ENCODE assay signal across 15 cellular contexts in genomic region chr7:66769833-66770512, GRCh38. TPM values are rescaled to one million over a fixed set of nuclear protein-coding genes. Genes with fewer than 3 reads are reported as not detected.
DNase-seq lines count a peak whose midpoint lies in the region; ATAC-seq and TF ChIP-seq lines count a peak whose summit lies in the region.
"Had no signal": no experiment of that assay in that cellular context is flagged by ENCODE, and none has a peak within 500 bp of the region (broad histone marks: within the 10 kb centered on the region; RNA-seq: fewer than 3 reads in every experiment).

No MANE protein-coding gene starts in this region.

- no peaks in the 10 kb centered on the region for H3K9me3 Mint-ChIP-seq in activated T-cell treated with anti-CD3 and anti-CD28 coated beads, Interleukin-2, amount 50 U/mL, for 24 hours
- no peaks in the 10 kb centered on the region for H3K9me3 Mint-ChIP-seq in activated T-cell treated with anti-CD3 and anti-CD28 coated beads, Interleukin-2, amount 50 U/mL, for 4 hours

- H2AFZ ChIP-seq in OCI-LY7 (ENCODE audit: low read length), result no peak overlapping the region
- H2AFZ ChIP-seq in parathyroid adenoma, result no peak overlapping the region

- H3K36me3 Mint-ChIP-seq in activated T-cell treated with anti-CD3 and anti-CD28 coated beads, Interleukin-2, amount 50 U/mL, for 24 hours (ENCODE audit: low read depth), result peaks cover 36% of the 10 kb centered on the region
- H3K36me3 Mint-ChIP-seq in activated T-cell treated with anti-CD3 and anti-CD28 coated beads, Interleukin-2, amount 50 U/mL, for 4 hours (ENCODE audit: insufficient read depth), result peaks cover 29% of the 10 kb centered on the region

- TF ChIP-seq CTCF in OCI-LY7 (conservative IDR thresholded peaks at IDR 0.05; ENCODE audit: low read length), result peak; percentile 29; the same call in 1 of the 2 replicates
- no peak for TF ChIP-seq CTCF in fibroblast of mammary gland (conservative IDR thresholded peaks at IDR 0.05; ENCODE audit: control insufficient read depth, insufficient read depth, low read depth, low read length)
- TF ChIP-seq CTCF in parathyroid adenoma (IDR thresholded peaks at IDR 0.05), result no peak

- H3K4me3 ChIP-seq in OCI-LY7 (ENCODE audit: low read depth, low read length, poor library complexity, severe bottlenecking) (no peak overlapping the region), fibroblast of mammary gland (ENCODE audit: control insufficient read depth, low read depth, low read length) (no peak overlapping the region), parathyroid adenoma (ENCODE audit: low read depth, low read length) (no peak overlapping the region)
- H3K4me3 ChIP-seq: adrenal gland, Peyer's patch had no signal

- peaks cover 45% of the 10 kb centered on the region for H3K4me1 Mint-ChIP-seq in activated T-cell treated with anti-CD3 and anti-CD28 coated beads, Interleukin-2, amount 50 U/mL, for 24 hours (ENCODE audit: low read depth)
- peaks cover 42% of the 10 kb centered on the region for H3K4me1 Mint-ChIP-seq in activated T-cell treated with anti-CD3 and anti-CD28 coated beads, Interleukin-2, amount 50 U/mL, for 4 hours (ENCODE audit: low read depth)

- H3K27ac Mint-ChIP-seq in activated T-cell treated with anti-CD3 and anti-CD28 coated beads, Interleukin-2, amount 50 U/mL, for 24 hours, result peak overlapping the region; percentile 66

- no peak for DNase-seq in activated T-cell treated with anti-CD3 and anti-CD28 coated beads, Interleukin-2, amount 50 U/mL, for 24 hours
- DNase-seq in activated T-cell treated with anti-CD3 and anti-CD28 coated beads, Interleukin-2, amount 50 U/mL, for 4 hours, result no peak
- DNase-seq in OCI-LY7 (ENCODE audit: low spot score) (peak; percentile 25), fibroblast of mammary gland (ENCODE audit: low read depth) (peak; percentile 33), NCI-H510A (lab: John Stamatoyannopoulos, UW) (no peak)
- DNase-seq in effector CD8-positive, alpha-beta T cell (lab: John Stamatoyannopoulos, UW), result no peak
- DNase-seq: adrenal gland; left colon; NCI-H1105; nucleus accumbens; Peyer's patch; stimulated activated CD4-positive, alpha-beta T cell treated with anti-CD3 and anti-CD28 coated beads, Interleukin-12 subunit alpha, Interleukin-12 subunit beta, amount 100 ng/mL, for 4 hours; T-helper 9 cell had no signal

- no peaks in the 10 kb centered on the region for H3K27me3 Mint-ChIP-seq in activated T-cell treated with anti-CD3 and anti-CD28 coated beads, Interleukin-2, amount 50 U/mL, for 24 hours
- no peaks in the 10 kb centered on the region for H3K27me3 Mint-ChIP-seq in activated T-cell treated with anti-CD3 and anti-CD28 coated beads, Interleukin-2, amount 50 U/mL, for 4 hours (ENCODE audit: low read depth)

- H3K36me3 ChIP-seq in OCI-LY7 (ENCODE audit: insufficient read depth, low read length), result peaks cover 29% of the 10 kb centered on the region; the same call in 1 of the 2 replicates
- H3K36me3 ChIP-seq in parathyroid adenoma (ENCODE audit: control insufficient read depth, insufficient read depth, low read length), result no peaks in the 10 kb centered on the region

- intact Hi-C loops in OCI-LY7 (cut with micrococcal nuclease; ENCODE audit: unreplicated experiment), result no loop called here

- no peak overlapping the region for H3K9ac ChIP-seq in parathyroid adenoma

- BruUV-seq in OCI-LY7 (replicated peaks; lab: Mats Ljungman, UMichigan), result no TSS peak

- no peaks in the 10 kb centered on the region for H3K9me3 ChIP-seq in OCI-LY7 (ENCODE audit: low read length)
- H3K9me3 ChIP-seq in parathyroid adenoma (ENCODE audit: control insufficient read depth, low read length), result no peaks in the 10 kb centered on the region
- H3K9me3 ChIP-seq: adrenal gland, Peyer's patch had no signal

- no peak for ATAC-seq in activated T-cell treated with anti-CD3 and anti-CD28 coated beads, Interleukin-2, amount 50 U/mL, for 4 hours
- no peak for ATAC-seq in HG02642 (IDR thresholded peaks at IDR 0.05; ENCODE audit: poor library complexity, unreplicated experiment)

- peak overlapping the region; percentile 54 for H3K4me2 ChIP-seq in OCI-LY7 (ENCODE audit: low read length)
- peak overlapping the region; percentile 26 for H3K4me2 ChIP-seq in parathyroid adenoma (ENCODE audit: low read length)

- H3K79me2 ChIP-seq in OCI-LY7 (ENCODE audit: insufficient read depth, low read depth, low read length), result peaks cover 33% of the 10 kb centered on the region; the same call in 1 of the 2 replicates
- H3K79me2 ChIP-seq in parathyroid adenoma, result peaks cover 3% of the 10 kb centered on the region

- no peak overlapping the region for H3K4me3 Mint-ChIP-seq in activated T-cell treated with anti-CD3 and anti-CD28 coated beads, Interleukin-2, amount 50 U/mL, for 24 hours
- H3K4me3 Mint-ChIP-seq in activated T-cell treated with anti-CD3 and anti-CD28 coated beads, Interleukin-2, amount 50 U/mL, for 4 hours, result no peak overlapping the region

- CTCF ChIA-PET in OCI-LY7 (lab: Charles Lee; ENCODE audit: unreplicated experiment), result interaction anchor here (0.7 kb wide), 1 partner anchor 106 kb away, joined by 8 read pairs; no protein-coding TSS in a partner anchor

- no peaks in the 10 kb centered on the region for H3K9me2 ChIP-seq in OCI-LY7 (ENCODE audit: insufficient read depth, low read length)

- peak overlapping the region; percentile 35 for H3K27ac ChIP-seq in OCI-LY7 (ENCODE audit: low read depth, low read length, poor library complexity, severe bottlenecking)
- peak overlapping the region; percentile 61 for H3K27ac ChIP-seq in parathyroid adenoma
- H3K27ac ChIP-seq: Peyer's patch had no signal

- POLR2A ChIA-PET in OCI-LY7 (lab: Charles Lee), result interaction anchor here (0.6 to 1.4 kb wide), 4 partner anchors 14 to 365 kb away, joined by 3 to 7 read pairs (median 4); no protein-coding TSS in a partner anchor

- no peaks in the 10 kb centered on the region for H4K20me1 ChIP-seq in OCI-LY7 (ENCODE audit: insufficient read depth, low read length)

- no peaks in the 10 kb centered on the region for H3K27me3 ChIP-seq in parathyroid adenoma (ENCODE audit: control insufficient read depth, insufficient read depth, low read length)
- H3K27me3 ChIP-seq: adrenal gland, Peyer's patch had no signal

- H3K4me1 ChIP-seq in OCI-LY7 (ENCODE audit: insufficient read depth, low read length, poor library complexity, severe bottlenecking) (peaks cover 31% of the 10 kb centered on the region), parathyroid adenoma (peaks cover 46% of the 10 kb centered on the region)

RNA-seq across cellular contexts. Expression of gene RABGEF1, which starts 29.4 kb away (rescaled TPM):
- total RNA-seq in activated T-cell treated with anti-CD3 and anti-CD28 coated beads, Interleukin-2, amount 50 U/mL, for 4 hours, result 10 to 100 TPM; 18.4 to 21.3 (median 18.8) TPM
- 18.2 and 21.0 TPM in 2 replicates for total RNA-seq in OCI-LY7 (2014; rRNA removed; shearing (Covaris generic))
- total RNA-seq in OCI-LY7 (2022), result 25.5 and 27.2 TPM in 2 replicates

Comparison
In these comparisons a context has a peak if more than half of its experiments do, and no peak if none do; other contexts are left out.
1. DNase-seq: peak in OCI-LY7 (single experiment) and fibroblast of mammary gland (single experiment); none in activated T-cell treated with anti-CD3 and anti-CD28 coated beads, Interleukin-2, amount 50 U/mL, for 24 hours (single experiment), activated T-cell treated with anti-CD3 and anti-CD28 coated beads, Interleukin-2, amount 50 U/mL, for 4 hours (single experiment), effector CD8-positive, alpha-beta T cell (single experiment) and NCI-H510A (single experiment).